ENCODE assay signal across 8 cellular contexts in the genomic region with DNA sequence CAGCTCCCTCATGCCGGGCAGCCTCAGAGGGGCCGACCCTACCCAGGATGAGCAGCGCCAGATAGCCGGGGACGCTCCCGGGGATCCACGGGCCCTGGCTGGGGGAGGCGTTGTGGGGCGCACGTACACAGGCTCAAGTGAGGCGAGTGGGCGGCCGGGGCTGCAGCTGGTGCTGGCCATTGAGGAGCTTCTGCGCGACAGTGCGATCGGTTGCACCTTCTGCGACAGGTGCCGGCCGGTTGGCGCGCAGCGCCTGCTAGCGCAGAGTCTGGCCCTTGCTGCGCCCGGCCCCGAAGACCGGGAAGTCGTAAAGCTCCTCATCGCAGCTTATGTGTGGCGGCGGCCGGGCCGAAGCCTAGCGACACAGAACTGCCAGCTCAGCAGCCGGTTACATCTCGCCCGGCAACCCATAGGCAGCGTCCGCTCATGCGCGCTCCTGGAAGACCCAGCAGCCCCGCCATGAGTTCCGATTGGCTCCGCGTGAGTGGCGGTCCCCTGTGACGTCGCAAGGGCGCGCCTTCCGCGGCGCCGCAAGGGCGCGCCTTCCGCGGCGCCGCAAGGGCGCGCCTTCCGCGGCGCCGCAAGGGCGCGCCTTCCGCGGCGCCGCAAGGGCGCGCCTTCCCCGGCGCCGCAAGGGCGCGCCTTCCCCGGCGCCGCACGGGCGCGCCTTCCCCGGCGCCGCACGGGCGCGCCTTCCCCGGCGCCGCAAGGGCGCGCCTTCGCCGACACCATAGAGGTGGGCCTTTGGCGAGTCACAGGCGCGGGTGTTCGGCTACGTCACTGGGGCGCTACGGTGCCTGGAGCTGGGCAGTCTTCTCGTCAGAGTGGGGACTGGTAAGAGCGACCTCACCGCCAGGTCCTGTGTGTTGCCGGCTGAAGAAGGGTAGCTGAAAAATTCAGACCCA.
DNase-seq lines count a peak whose midpoint lies in the region; ATAC-seq and TF ChIP-seq lines count a peak whose summit lies in the region.
"Not testable (repeated sequence)": the region's sequence is repeated elsewhere in the genome, so short reads cannot be mapped to it uniquely, and the experiment has no call there.

No MANE protein-coding gene starts in this region.

- not testable (repeated sequence) for H3K9me3 Mint-ChIP-seq in activated naive CD8-positive, alpha-beta T cell treated with anti-CD3 and anti-CD28 coated beads, Interleukin-2, amount 10 ng/mL, durations not matched to agents 7 days and 5 days

- not testable (repeated sequence) for H3K27me3 ChIP-seq in SU-DHL-6 (ENCODE audit: low read length); prostate gland (replicated peaks; ENCODE audit: insufficient read depth); upper lobe of left lung

- not testable (repeated sequence) for H3K27me3 Mint-ChIP-seq in activated naive CD8-positive, alpha-beta T cell treated with anti-CD3 and anti-CD28 coated beads, Interleukin-2, amount 10 ng/mL, durations not matched to agents 7 days and 5 days

- not testable (repeated sequence) for H3K4me1 ChIP-seq in prostate gland (replicated peaks); upper lobe of left lung

- peak overlapping the region; percentile 62 for H3K4me2 ChIP-seq in SU-DHL-6 (ENCODE audit: low read depth, low read length, poor library complexity, severe bottlenecking)

- intact Hi-C loops in Right ventricle myocardium inferior (cut with DNase I); prostate gland (cut with DNase I): not testable (repeated sequence)

- peak; percentile 66 for TF ChIP-seq POLR2A in prostate gland (IDR thresholded peaks at IDR 0.05)
- TF ChIP-seq POLR2A in upper lobe of left lung (IDR thresholded peaks at IDR 0.05): peak in 3 of 4 donors; percentile 46 to 82 (median 78)

- DNase-seq in GM13976 (ENCODE audit: low spot score) (peak; percentile 88), NCI-H1105 treated with DMSO at 0.1 percent for 48 hours (lab: John Stamatoyannopoulos, UW) (peak; percentile 80), Right ventricle myocardium inferior (ENCODE audit: missing footprints) (peak; percentile 98), prostate gland (ENCODE audit: low spot score) (peak; percentile 94), upper lobe of left lung (peak; percentile 97)
- peak; percentile 91 for DNase-seq in activated naive CD8-positive, alpha-beta T cell treated with anti-CD3 and anti-CD28 coated beads, Interleukin-2, amount 10 ng/mL, durations not matched to agents 7 days and 5 days

- not testable (repeated sequence) for H4K20me1 ChIP-seq in SU-DHL-6 (ENCODE audit: low read depth, low read length)

- POLR2A ChIA-PET in activated naive CD8-positive, alpha-beta T cell treated with anti-CD3 and anti-CD28 coated beads, Interleukin-2, amount 10 ng/mL, durations not matched to agents 7 days and 5 days (lab: Charles Lee): interaction anchor here (1.0 to 2.3 kb wide), 2 partner anchors 310 to 427 kb away, joined by 7 to 20 read pairs; a partner anchor contains a TSS

- H3K4me1 Mint-ChIP-seq in activated naive CD8-positive, alpha-beta T cell treated with anti-CD3 and anti-CD28 coated beads, Interleukin-2, amount 10 ng/mL, durations not matched to agents 7 days and 5 days: not testable (repeated sequence)

- WGBS in prostate gland: 5% methylated on average over 55 of the region's 110 CpGs
- WGBS in upper lobe of left lung, 2 donors: 1% methylated on average over 45 of the region's 110 CpGs; no CpG with 5 or more reads in 1 of the 2 donors

- TF ChIP-seq CTCF in GM13976 (IDR thresholded peaks at IDR 0.05; ENCODE audit: borderline replicate concordance, control extremely low read depth, extremely low read depth, insufficient read depth, missing control alignments); SU-DHL-6 (IDR thresholded peaks at IDR 0.05; ENCODE audit: insufficient read depth, low read length, poor library complexity, severe bottlenecking): not testable (repeated sequence)
- TF ChIP-seq CTCF in prostate gland (IDR thresholded peaks at IDR 0.05) (peak in 1 of 4 experiments; percentile 23), upper lobe of left lung (IDR thresholded peaks at IDR 0.05) (peak in 1 of 6 experiments; percentile 40)

- not testable (repeated sequence) for H3K9me2 ChIP-seq in SU-DHL-6 (replicated peaks; ENCODE audit: insufficient read depth, low read length)

- peak overlapping the region; percentile 97 for H3K9ac ChIP-seq in SU-DHL-6 (ENCODE audit: low read length)

- H3K36me3 Mint-ChIP-seq in activated naive CD8-positive, alpha-beta T cell treated with anti-CD3 and anti-CD28 coated beads, Interleukin-2, amount 10 ng/mL, durations not matched to agents 7 days and 5 days: not testable (repeated sequence)

- peak overlapping the region; percentile 92 for H3K4me3 Mint-ChIP-seq in activated naive CD8-positive, alpha-beta T cell treated with anti-CD3 and anti-CD28 coated beads, Interleukin-2, amount 10 ng/mL, durations not matched to agents 7 days and 5 days

- H2AFZ ChIP-seq in SU-DHL-6 (ENCODE audit: low read depth, low read length, severe bottlenecking): peak overlapping the region; percentile 60

- not testable (repeated sequence) for TF ChIP-seq EP300 in upper lobe of left lung (IDR thresholded peaks at IDR 0.05)

- in situ Hi-C loops in GM13976 (cut with MboI; ENCODE audit: low sequenced_read_pairs, unreplicated experiment): not testable (repeated sequence)

- peak overlapping the region; percentile 98 for H3K27ac Mint-ChIP-seq in activated naive CD8-positive, alpha-beta T cell treated with anti-CD3 and anti-CD28 coated beads, Interleukin-2, amount 10 ng/mL, durations not matched to agents 7 days and 5 days

- not testable (repeated sequence) for H3F3A ChIP-seq in SU-DHL-6 (ENCODE audit: insufficient read depth)

- not testable (repeated sequence) for H3K9me3 ChIP-seq in SU-DHL-6 (ENCODE audit: insufficient read depth, low read length); prostate gland; upper lobe of left lung

- H3K27ac ChIP-seq in SU-DHL-6 (ENCODE audit: low read depth, low read length) (peak overlapping the region; percentile 87), prostate gland (peak overlapping the region; percentile 91 to 95), upper lobe of left lung (peak overlapping the region; percentile 88 to 95 (median 92))

- ATAC-seq in HG02759 (IDR thresholded peaks at IDR 0.05; ENCODE audit: unreplicated experiment) (peak; percentile 98), Right ventricle myocardium inferior (peak; percentile 100), upper lobe of left lung (ENCODE audit: low FRiP score in 2 of 2) (peak; percentile 97 to 100)
- ATAC-seq in activated naive CD8-positive, alpha-beta T cell treated with anti-CD3 and anti-CD28 coated beads, Interleukin-2, amount 10 ng/mL, durations not matched to agents 7 days and 5 days (ENCODE audit: low read depth): peak; percentile 99

- peak overlapping the region; percentile 99 for H3K4me3 ChIP-seq in SU-DHL-6 (ENCODE audit: insufficient read depth, low read length, poor library complexity, severe bottlenecking)
- peak overlapping the region; percentile 57 to 67 for H3K4me3 ChIP-seq in prostate gland
- H3K4me3 ChIP-seq in upper lobe of left lung: peak overlapping the region; percentile 12 to 75 (median 65)

- H3K79me2 ChIP-seq in SU-DHL-6 (ENCODE audit: insufficient read depth, low read length): not testable (repeated sequence)

- H3K36me3 ChIP-seq in SU-DHL-6 (ENCODE audit: low read length); prostate gland; upper lobe of left lung: not testable (repeated sequence)

Comparison
In these comparisons a context has a peak if more than half of its experiments do, and no peak if none do; other contexts are left out.
1. Peak in every context shown above with its lines: DNase-seq, ATAC-seq, H3K4me3 ChIP-seq and H3K27ac ChIP-seq.